8 cellular contexts compared by ENCODE assay signal in the genomic region with DNA sequence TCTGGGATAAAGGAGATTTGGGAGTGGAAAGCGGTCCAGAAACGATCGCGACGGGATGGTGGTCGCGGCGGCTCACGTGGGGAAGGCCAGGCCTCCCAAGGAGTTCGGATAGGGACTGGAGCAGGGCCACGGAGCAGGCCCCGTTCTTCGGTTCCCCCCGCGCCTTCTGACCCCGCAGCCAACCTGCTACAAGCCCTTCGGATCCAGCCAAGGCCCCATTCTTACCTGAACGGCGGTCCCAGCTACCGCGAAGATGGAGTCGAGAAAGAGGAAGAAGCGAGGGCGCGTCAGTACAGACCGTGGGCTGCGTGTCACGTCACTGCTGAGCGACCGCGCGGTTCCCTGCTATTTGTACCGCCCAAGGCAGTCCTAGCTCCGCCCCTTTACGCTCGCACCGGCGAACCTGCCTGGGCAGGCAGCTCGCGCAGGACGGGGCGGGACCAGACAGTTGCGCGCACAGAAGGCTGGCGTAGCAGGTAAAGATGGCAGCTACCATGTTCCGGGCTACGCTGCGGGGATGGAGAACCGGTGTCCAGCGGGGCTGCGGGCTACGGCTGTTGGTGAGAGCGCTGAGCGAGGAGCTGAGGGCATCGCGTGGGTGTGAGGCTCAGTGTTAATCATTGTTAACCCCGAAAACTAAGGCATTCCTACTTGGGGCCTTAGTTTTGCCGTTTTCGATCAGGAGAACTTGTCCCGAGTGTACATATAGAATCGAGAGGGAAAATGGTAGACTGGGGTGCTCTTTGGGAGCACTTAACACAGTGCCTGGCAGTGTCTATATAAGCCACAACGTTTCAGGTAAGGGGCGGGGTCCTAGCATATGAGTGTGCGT. TPM values are rescaled to one million over a fixed set of nuclear protein-coding genes. Genes with fewer than 3 reads are reported as not detected.
DNase-seq lines count a peak whose midpoint lies in the region; ATAC-seq and TF ChIP-seq lines count a peak whose summit lies in the region.

Gene FAU (minus strand): TSS at position 270 of the 832 bp plus-strand sequence. CDS start 321 bp downstream, outside the sequence.
Gene MRPL49 (plus strand): TSS at position 457 of the 832 bp plus-strand sequence. CDS start 26 bp downstream, at position 483.

- WGBS in spleen, 5 donors, result 0 to 1% (median 1%) methylated on average over 55 to 64 of the region's 64 CpGs

- TF ChIP-seq CTCF in AG04449 (IDR thresholded peaks at IDR 0.05; ENCODE audit: insufficient read depth, low read length, missing control alignments), result no peak
- no peak for TF ChIP-seq CTCF in WTC11 (IDR thresholded peaks at IDR 0.05)
- no peak for TF ChIP-seq CTCF in cardiac fibroblast (IDR thresholded peaks at IDR 0.05; ENCODE audit: low read depth, low read length)
- peak in 2 of 11 experiments; percentile 35 to 49 for TF ChIP-seq CTCF in spleen (IDR thresholded peaks at IDR 0.05 in 8 of 11, conservative IDR thresholded peaks at IDR 0.05 in 3 of 11)

- H3K9me3 Mint-ChIP-seq in WTC11, result no peaks in the 10 kb centered on the region
- no peaks in the 10 kb centered on the region for H3K9me3 Mint-ChIP-seq in immature natural killer cell

- H3K36me3 ChIP-seq in spleen, result peaks cover 5 to 69% (median 58%) of the 10 kb centered on the region in 6 donors

- H3K27me3 ChIP-seq in spleen (replicated peaks in 1 of 7), result no peaks in the 10 kb centered on the region

- H3K4me3 Mint-ChIP-seq in WTC11 (peak within 1 kb of the TSS; percentile 99), immature natural killer cell (peak within 1 kb of the TSS; percentile 98 to 100 (median 100))

- H3K27me3 Mint-ChIP-seq in WTC11 (ENCODE audit: low read depth) (no peaks in the 10 kb centered on the region), immature natural killer cell (ENCODE audit: low read depth in 3 of 3) (peaks cover 13 to 17% (median 13%) of the 10 kb centered on the region in 3 donors)

- H3K4me3 ChIP-seq in AG04449 (ENCODE audit: low read depth, low read length), result peak within 1 kb of the TSS; percentile 92
- peak within 1 kb of the TSS; percentile 92 to 96 for H3K4me3 ChIP-seq in cardiac fibroblast (replicated peaks in 1 of 2; ENCODE audit: low read depth in 2 of 2, low read length in 2 of 2)
- peak within 1 kb of the TSS; percentile 67 to 96 (median 86) for H3K4me3 ChIP-seq in spleen

- peak within 1 kb of the TSS; percentile 92 to 98 (median 96) for H3K27ac ChIP-seq in spleen

- H3K9me3 ChIP-seq in spleen, result no peaks in the 10 kb centered on the region

- POLR2A ChIA-PET in AG04449 (lab: Yijun Ruan, JAX), result interaction anchor here (0.7 to 2.2 kb wide), 9 partner anchors 9 to 274 kb away, joined by 3 to 20 read pairs (median 3); partner anchors contain the start of genes POLA2 and SYVN1
- POLR2A ChIA-PET in WTC11 (lab: Charles Lee), result interaction anchor here (0.5 to 2.4 kb wide), 11 partner anchors 10 to 380 kb away, joined by 3 to 19 read pairs (median 3); partner anchors contain the start of genes ARL2, CAPN1, SAC3D1 and SYVN1

- intact Hi-C loops in spleen (cut with DNase I; ENCODE audit: low total_unique reads), result no loop called here

- TF ChIP-seq POLR2A in spleen (IDR thresholded peaks at IDR 0.05), result peak; percentile 51 to 86 (median 79)

- DNase-seq in AG04449 (ENCODE audit: low read depth, low spot score) (peak; percentile 70), NCI-H226 (peak; percentile 98), WTC11 (ENCODE audit: low spot score) (peak; percentile 99), cardiac fibroblast (ENCODE audit: low read depth in 2 of 2) (peak; percentile 97 to 98), immature natural killer cell (peak; percentile 97 to 98 (median 98)), spleen (peak; percentile 100)

- peaks cover 56% of the 10 kb centered on the region for H3K36me3 Mint-ChIP-seq in WTC11
- peaks cover 3 to 24% (median 12%) of the 10 kb centered on the region in 3 donors for H3K36me3 Mint-ChIP-seq in immature natural killer cell

- H3K4me1 ChIP-seq in spleen, result peaks cover 17 to 82% (median 49%) of the 10 kb centered on the region in 6 donors

- H3K27ac Mint-ChIP-seq in WTC11 (peak within 1 kb of the TSS; percentile 100), immature natural killer cell (peak within 1 kb of the TSS; percentile 98 to 100 (median 100))

- H3K4me1 Mint-ChIP-seq in WTC11 (peaks cover 17% of the 10 kb centered on the region), immature natural killer cell (peaks cover 33 to 59% of the 10 kb centered on the region in 2 donors)

- CTCF ChIA-PET in AG04449 (lab: Yijun Ruan, JAX) (interaction anchor here (0.7 to 7.1 kb wide), 11 partner anchors 7 to 207 kb away, joined by 3 to 72 read pairs (median 3); partner anchors contain the start of genes ARL2, BATF2, SYVN1 and TM7SF2), WTC11 (lab: Charles Lee) (interaction anchor here (0.6 to 5.7 kb wide), 14 partner anchors 8 to 334 kb away, joined by 3 to 56 read pairs (median 4); partner anchors contain the start of genes ARL2, BATF2, CAPN1 and CDC42EP2)

- ATAC-seq in GM18907 (IDR thresholded peaks at IDR 0.05; ENCODE audit: unreplicated experiment), result peak; percentile 64
- ATAC-seq in HG03159 (IDR thresholded peaks at IDR 0.05; ENCODE audit: unreplicated experiment), result peak; percentile 62
- peak; percentile 86 for ATAC-seq in WTC11

TF ChIP-seq in WTC11, 78 proteins besides CTCF, POLR2A, EP300 and RAD21 (continues in another document):
- TF ChIP-seq RORB (CRISPR knock-in tag; IDR thresholded peaks at IDR 0.05) (no peak), RELA (CRISPR knock-in tag; IDR thresholded peaks at IDR 0.05; ENCODE audit: borderline replicate concordance) (0 out of 2 replicates have a peak, but pooled peaks have one; percentile 25), ELF4 (CRISPR knock-in tag; IDR thresholded peaks at IDR 0.05; ENCODE audit: low read depth) (no peak), ZSCAN18 (CRISPR knock-in tag; IDR thresholded peaks at IDR 0.05) (no peak), JUN (CRISPR knock-in tag; IDR thresholded peaks at IDR 0.05) (no peak), ZMAT4 (CRISPR knock-in tag; IDR thresholded peaks at IDR 0.05) (no peak), ZNF317 (CRISPR knock-in tag; IDR thresholded peaks at IDR 0.05; ENCODE audit: borderline replicate concordance, low read depth) (no peak), NR2C2 (CRISPR knock-in tag; IDR thresholded peaks at IDR 0.05) (0 out of 2 replicates have a peak, but pooled peaks have one; percentile 5), TEAD1 (CRISPR knock-in tag; IDR thresholded peaks at IDR 0.05) (peak; percentile 57; the same call in 1 of the 2 replicates), PREB (CRISPR knock-in tag; IDR thresholded peaks at IDR 0.05; ENCODE audit: borderline replicate concordance) (no peak), NFYB (CRISPR knock-in tag; conservative IDR thresholded peaks at IDR 0.05; ENCODE audit: low read depth) (no peak), ZBTB21 (CRISPR knock-in tag; IDR thresholded peaks at IDR 0.05; ENCODE audit: borderline replicate concordance) (no peak), CBFB (CRISPR knock-in tag; IDR thresholded peaks at IDR 0.05; ENCODE audit: low read depth) (no peak), FOXK1 (CRISPR knock-in tag; IDR thresholded peaks at IDR 0.05) (peak; percentile 97), KAT7 (CRISPR knock-in tag; IDR thresholded peaks at IDR 0.05; ENCODE audit: borderline replicate concordance) (no peak)
- TF ChIP-seq, protein P1, sequence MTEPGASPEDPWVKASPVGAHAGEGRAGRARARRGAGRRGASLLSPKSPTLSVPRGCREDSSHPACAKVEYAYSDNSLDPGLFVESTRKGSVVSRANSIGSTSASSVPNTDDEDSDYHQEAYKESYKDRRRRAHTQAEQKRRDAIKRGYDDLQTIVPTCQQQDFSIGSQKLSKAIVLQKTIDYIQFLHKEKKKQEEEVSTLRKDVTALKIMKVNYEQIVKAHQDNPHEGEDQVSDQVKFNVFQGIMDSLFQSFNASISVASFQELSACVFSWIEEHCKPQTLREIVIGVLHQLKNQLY (CRISPR knock-in tag; IDR thresholded peaks at IDR 0.05), result no peak; the same call in 1 of the 2 replicates

RNA-seq across cellular contexts. Expression of gene FAU, which starts in this region (rescaled TPM):
- total RNA-seq in WTC11 (2021), result 951 to 991 TPM (median 985 TPM) in 3 replicates
- polyA plus RNA-seq in immature natural killer cell, result 1,000 to 10,000 TPM in 1 of 3 donors, 100 to 1,000 TPM in 2; 576 to 1,241 (median 681) TPM
- total RNA-seq in spleen, result 1,000 to 10,000 TPM in 1 of 7 donors, 100 to 1,000 TPM in 6; 528 to 1,008 (median 809) TPM
- 1,000 to 10,000 TPM; 1,501 to 2,170 (median 2,090) TPM for polyA plus RNA-seq in spleen

RNA-seq across cellular contexts. Expression of gene MRPL49, which starts in this region (rescaled TPM):
- total RNA-seq in WTC11 (2021) (51.3 to 55.9 TPM (median 53.3 TPM) in 3 replicates), spleen (10 to 100 TPM; 31.9 to 51.2 (median 40.8) TPM)
- polyA plus RNA-seq in immature natural killer cell (100 to 1,000 TPM in 2 of 3 donors, 10 to 100 TPM in 1; 98.3 to 113 (median 105) TPM), spleen (10 to 100 TPM; 20.0 to 42.4 (median 30.8) TPM)

Comparison
In these comparisons a context has a peak if more than half of its experiments do, and no peak if none do; other contexts are left out.
1. Peak in every context shown above with its lines: DNase-seq, ATAC-seq, H3K4me3 ChIP-seq and H3K27ac ChIP-seq.